ENCODE assay signal across 1 cellular context in the genomic region with DNA sequence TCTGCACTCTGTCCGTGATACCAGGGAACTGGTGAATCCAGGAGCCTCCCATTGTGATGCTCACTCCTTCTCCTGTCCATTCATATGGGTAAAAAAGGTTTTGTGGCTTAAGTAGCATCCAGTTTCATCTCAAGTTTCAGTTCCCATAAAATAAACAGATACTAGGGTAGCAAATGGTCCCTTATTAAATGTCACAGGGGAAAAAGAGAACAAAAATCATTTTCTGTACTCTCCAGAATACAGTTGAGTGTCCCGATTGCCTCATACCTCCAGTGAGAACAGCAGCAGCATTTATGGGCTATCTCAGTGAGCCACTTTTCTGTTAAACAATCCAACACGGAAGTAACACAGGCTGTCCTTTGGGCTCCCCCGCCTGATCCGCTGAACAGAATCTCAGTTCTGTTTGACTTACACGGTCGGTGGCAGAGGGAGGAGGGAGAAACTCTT.
A peak's percentile ranks its signal among the peaks of the same experiment; 100 is the strongest.
TF ChIP-seq lines count a peak whose summit lies in the region.

No MANE protein-coding gene starts in this region.

TF ChIP-seq in GM12878, 131 proteins besides CTCF, POLR2A, EP300 and RAD21 (continued from another document and continues in another):
- TF ChIP-seq, protein P1, sequence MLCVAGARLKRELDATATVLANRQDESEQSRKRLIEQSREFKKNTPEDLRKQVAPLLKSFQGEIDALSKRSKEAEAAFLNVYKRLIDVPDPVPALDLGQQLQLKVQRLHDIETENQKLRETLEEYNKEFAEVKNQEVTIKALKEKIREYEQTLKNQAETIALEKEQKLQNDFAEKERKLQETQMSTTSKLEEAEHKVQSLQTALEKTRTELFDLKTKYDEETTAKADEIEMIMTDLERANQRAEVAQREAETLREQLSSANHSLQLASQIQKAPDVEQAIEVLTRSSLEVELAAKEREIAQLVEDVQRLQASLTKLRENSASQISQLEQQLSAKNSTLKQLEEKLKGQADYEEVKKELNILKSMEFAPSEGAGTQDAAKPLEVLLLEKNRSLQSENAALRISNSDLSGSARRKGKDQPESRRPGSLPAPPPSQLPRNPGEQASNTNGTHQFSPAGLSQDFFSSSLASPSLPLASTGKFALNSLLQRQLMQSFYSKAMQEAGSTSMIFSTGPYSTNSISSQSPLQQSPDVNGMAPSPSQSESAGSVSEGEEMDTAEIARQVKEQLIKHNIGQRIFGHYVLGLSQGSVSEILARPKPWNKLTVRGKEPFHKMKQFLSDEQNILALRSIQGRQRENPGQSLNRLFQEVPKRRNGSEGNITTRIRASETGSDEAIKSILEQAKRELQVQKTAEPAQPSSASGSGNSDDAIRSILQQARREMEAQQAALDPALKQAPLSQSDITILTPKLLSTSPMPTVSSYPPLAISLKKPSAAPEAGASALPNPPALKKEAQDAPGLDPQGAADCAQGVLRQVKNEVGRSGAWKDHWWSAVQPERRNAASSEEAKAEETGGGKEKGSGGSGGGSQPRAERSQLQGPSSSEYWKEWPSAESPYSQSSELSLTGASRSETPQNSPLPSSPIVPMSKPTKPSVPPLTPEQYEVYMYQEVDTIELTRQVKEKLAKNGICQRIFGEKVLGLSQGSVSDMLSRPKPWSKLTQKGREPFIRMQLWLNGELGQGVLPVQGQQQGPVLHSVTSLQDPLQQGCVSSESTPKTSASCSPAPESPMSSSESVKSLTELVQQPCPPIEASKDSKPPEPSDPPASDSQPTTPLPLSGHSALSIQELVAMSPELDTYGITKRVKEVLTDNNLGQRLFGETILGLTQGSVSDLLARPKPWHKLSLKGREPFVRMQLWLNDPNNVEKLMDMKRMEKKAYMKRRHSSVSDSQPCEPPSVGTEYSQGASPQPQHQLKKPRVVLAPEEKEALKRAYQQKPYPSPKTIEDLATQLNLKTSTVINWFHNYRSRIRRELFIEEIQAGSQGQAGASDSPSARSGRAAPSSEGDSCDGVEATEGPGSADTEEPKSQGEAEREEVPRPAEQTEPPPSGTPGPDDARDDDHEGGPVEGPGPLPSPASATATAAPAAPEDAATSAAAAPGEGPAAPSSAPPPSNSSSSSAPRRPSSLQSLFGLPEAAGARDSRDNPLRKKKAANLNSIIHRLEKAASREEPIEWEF (IDR thresholded peaks at IDR 0.05; ENCODE audit: insufficient replicate concordance, low read depth, low read length): peak; percentile 55
- peak; percentile 88 for TF ChIP-seq BCL11A (IDR thresholded peaks at IDR 0.05; ENCODE audit: low read depth, low read length)
- TF ChIP-seq JUNB (IDR thresholded peaks at IDR 0.05): peak; percentile 87
- TF ChIP-seq SPI1 (IDR thresholded peaks at IDR 0.05; ENCODE audit: borderline replicate concordance, insufficient read depth, low read depth, low read length): peak; percentile 98
- TF ChIP-seq, protein P2, sequence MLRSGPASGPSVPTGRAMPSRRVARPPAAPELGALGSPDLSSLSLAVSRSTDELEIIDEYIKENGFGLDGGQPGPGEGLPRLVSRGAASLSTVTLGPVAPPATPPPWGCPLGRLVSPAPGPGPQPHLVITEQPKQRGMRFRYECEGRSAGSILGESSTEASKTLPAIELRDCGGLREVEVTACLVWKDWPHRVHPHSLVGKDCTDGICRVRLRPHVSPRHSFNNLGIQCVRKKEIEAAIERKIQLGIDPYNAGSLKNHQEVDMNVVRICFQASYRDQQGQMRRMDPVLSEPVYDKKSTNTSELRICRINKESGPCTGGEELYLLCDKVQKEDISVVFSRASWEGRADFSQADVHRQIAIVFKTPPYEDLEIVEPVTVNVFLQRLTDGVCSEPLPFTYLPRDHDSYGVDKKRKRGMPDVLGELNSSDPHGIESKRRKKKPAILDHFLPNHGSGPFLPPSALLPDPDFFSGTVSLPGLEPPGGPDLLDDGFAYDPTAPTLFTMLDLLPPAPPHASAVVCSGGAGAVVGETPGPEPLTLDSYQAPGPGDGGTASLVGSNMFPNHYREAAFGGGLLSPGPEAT (IDR thresholded peaks at IDR 0.05; ENCODE audit: low read depth): peak; percentile 88
- TF ChIP-seq BRCA1 (IDR thresholded peaks at IDR 0.05; ENCODE audit: low read depth, low read length): no peak
- no peak for TF ChIP-seq ZNF24 (IDR thresholded peaks at IDR 0.05)
- no peak for TF ChIP-seq SUZ12 (IDR thresholded peaks at IDR 0.05; ENCODE audit: unreplicated experiment)
- no peak for TF ChIP-seq HCFC1 (IDR thresholded peaks at IDR 0.05; ENCODE audit: low read length)
- TF ChIP-seq POU2F2 (IDR thresholded peaks at IDR 0.05; ENCODE audit: borderline replicate concordance, low read depth, low read length): peak; percentile 36; the same call in 1 of the 3 replicates
- TF ChIP-seq FOXM1 (IDR thresholded peaks at IDR 0.05; ENCODE audit: low read depth, low read length): peak; percentile 87
- TF ChIP-seq POLR2AphosphoS5 (IDR thresholded peaks at IDR 0.05; ENCODE audit: low read length): peak; percentile 83
- TF ChIP-seq IKZF2 (IDR thresholded peaks at IDR 0.05): peak; percentile 96 to 97
- no peak for TF ChIP-seq SP1 (IDR thresholded peaks at IDR 0.05; ENCODE audit: low read depth, low read length)
- peak; percentile 95 for TF ChIP-seq IKZF1 (conservative IDR thresholded peaks at IDR 0.05)
- TF ChIP-seq ATF7 (IDR thresholded peaks at IDR 0.05; ENCODE audit: low read depth): peak; percentile 79
- TF ChIP-seq SMAD5 (IDR thresholded peaks at IDR 0.05; ENCODE audit: low read depth): peak; percentile 33; the same call in 1 of the 2 replicates
- TF ChIP-seq, protein P3, sequence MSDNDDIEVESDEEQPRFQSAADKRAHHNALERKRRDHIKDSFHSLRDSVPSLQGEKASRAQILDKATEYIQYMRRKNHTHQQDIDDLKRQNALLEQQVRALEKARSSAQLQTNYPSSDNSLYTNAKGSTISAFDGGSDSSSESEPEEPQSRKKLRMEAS (IDR thresholded peaks at IDR 0.05; ENCODE audit: low read depth, low read length): no peak
- TF ChIP-seq ZNF384 (IDR thresholded peaks at IDR 0.05; ENCODE audit: borderline replicate concordance, low read depth, low read length): no peak
- TF ChIP-seq ESRRA (IDR thresholded peaks at IDR 0.05; ENCODE audit: low read length): no peak
- peak; percentile 67 for TF ChIP-seq CREM (IDR thresholded peaks at IDR 0.05; ENCODE audit: low read depth)
- TF ChIP-seq, protein P4, sequence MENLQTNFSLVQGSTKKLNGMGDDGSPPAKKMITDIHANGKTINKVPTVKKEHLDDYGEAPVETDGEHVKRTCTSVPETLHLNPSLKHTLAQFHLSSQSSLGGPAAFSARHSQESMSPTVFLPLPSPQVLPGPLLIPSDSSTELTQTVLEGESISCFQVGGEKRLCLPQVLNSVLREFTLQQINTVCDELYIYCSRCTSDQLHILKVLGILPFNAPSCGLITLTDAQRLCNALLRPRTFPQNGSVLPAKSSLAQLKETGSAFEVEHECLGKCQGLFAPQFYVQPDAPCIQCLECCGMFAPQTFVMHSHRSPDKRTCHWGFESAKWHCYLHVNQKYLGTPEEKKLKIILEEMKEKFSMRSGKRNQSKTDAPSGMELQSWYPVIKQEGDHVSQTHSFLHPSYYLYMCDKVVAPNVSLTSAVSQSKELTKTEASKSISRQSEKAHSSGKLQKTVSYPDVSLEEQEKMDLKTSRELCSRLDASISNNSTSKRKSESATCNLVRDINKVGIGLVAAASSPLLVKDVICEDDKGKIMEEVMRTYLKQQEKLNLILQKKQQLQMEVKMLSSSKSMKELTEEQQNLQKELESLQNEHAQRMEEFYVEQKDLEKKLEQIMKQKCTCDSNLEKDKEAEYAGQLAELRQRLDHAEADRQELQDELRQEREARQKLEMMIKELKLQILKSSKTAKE (IDR thresholded peaks at IDR 0.05; ENCODE audit: low read depth, poor library complexity, severe bottlenecking): peak; percentile 55
- peak; percentile 66; the same call in 1 of the 2 replicates for TF ChIP-seq PAX5 (IDR thresholded peaks at IDR 0.05; ENCODE audit: borderline replicate concordance, low read depth, low read length)
- TF ChIP-seq NFXL1 (IDR thresholded peaks at IDR 0.05; ENCODE audit: borderline replicate concordance): no peak
- TF ChIP-seq ZSCAN29 (IDR thresholded peaks at IDR 0.05): no peak
- TF ChIP-seq CEBPB (IDR thresholded peaks at IDR 0.05; ENCODE audit: borderline replicate concordance in 1 of 2, low read depth in 2 of 2, low read length in 2 of 2): peak in 1 of 2 experiments; percentile 63; a peak in 1 of 4 replicates
- TF ChIP-seq, protein P5, sequence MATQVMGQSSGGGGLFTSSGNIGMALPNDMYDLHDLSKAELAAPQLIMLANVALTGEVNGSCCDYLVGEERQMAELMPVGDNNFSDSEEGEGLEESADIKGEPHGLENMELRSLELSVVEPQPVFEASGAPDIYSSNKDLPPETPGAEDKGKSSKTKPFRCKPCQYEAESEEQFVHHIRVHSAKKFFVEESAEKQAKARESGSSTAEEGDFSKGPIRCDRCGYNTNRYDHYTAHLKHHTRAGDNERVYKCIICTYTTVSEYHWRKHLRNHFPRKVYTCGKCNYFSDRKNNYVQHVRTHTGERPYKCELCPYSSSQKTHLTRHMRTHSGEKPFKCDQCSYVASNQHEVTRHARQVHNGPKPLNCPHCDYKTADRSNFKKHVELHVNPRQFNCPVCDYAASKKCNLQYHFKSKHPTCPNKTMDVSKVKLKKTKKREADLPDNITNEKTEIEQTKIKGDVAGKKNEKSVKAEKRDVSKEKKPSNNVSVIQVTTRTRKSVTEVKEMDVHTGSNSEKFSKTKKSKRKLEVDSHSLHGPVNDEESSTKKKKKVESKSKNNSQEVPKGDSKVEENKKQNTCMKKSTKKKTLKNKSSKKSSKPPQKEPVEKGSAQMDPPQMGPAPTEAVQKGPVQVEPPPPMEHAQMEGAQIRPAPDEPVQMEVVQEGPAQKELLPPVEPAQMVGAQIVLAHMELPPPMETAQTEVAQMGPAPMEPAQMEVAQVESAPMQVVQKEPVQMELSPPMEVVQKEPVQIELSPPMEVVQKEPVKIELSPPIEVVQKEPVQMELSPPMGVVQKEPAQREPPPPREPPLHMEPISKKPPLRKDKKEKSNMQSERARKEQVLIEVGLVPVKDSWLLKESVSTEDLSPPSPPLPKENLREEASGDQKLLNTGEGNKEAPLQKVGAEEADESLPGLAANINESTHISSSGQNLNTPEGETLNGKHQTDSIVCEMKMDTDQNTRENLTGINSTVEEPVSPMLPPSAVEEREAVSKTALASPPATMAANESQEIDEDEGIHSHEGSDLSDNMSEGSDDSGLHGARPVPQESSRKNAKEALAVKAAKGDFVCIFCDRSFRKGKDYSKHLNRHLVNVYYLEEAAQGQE (IDR thresholded peaks at IDR 0.05; ENCODE audit: low read depth, low read length): 0 out of 2 replicates have a peak, but pooled peaks have one; percentile 7
- TF ChIP-seq, protein P6, sequence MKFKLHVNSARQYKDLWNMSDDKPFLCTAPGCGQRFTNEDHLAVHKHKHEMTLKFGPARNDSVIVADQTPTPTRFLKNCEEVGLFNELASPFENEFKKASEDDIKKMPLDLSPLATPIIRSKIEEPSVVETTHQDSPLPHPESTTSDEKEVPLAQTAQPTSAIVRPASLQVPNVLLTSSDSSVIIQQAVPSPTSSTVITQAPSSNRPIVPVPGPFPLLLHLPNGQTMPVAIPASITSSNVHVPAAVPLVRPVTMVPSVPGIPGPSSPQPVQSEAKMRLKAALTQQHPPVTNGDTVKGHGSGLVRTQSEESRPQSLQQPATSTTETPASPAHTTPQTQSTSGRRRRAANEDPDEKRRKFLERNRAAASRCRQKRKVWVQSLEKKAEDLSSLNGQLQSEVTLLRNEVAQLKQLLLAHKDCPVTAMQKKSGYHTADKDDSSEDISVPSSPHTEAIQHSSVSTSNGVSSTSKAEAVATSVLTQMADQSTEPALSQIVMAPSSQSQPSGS (IDR thresholded peaks at IDR 0.05; ENCODE audit: low read length): peak; percentile 92
- TF ChIP-seq RB1 (IDR thresholded peaks at IDR 0.05; ENCODE audit: borderline replicate concordance): peak; percentile 45; the same call in 1 of the 2 replicates
- TF ChIP-seq MXI1 (IDR thresholded peaks at IDR 0.05; ENCODE audit: low read depth, low read length): no peak
- TF ChIP-seq CREB1 (IDR thresholded peaks at IDR 0.05; ENCODE audit: low read depth): peak; percentile 53; the same call in 1 of the 2 replicates
- TF ChIP-seq YY1 (IDR thresholded peaks at IDR 0.05; ENCODE audit: low read depth, low read length): peak; percentile 52
- TF ChIP-seq IRF4 (IDR thresholded peaks at IDR 0.05; ENCODE audit: low read depth, low read length): peak; percentile 90; the same call in 1 of the 2 replicates
- 0 out of 2 replicates have a peak, but pooled peaks have one; percentile 9 for TF ChIP-seq TCF12 (IDR thresholded peaks at IDR 0.05; ENCODE audit: low read depth, low read length)
- TF ChIP-seq CBX5 (IDR thresholded peaks at IDR 0.05; ENCODE audit: low read depth): peak; percentile 30; the same call in 1 of the 2 replicates
- TF ChIP-seq HDAC2 (IDR thresholded peaks at IDR 0.05): no peak
- no peak for TF ChIP-seq CHD1 (IDR thresholded peaks at IDR 0.05; ENCODE audit: low read depth, low read length)
- no peak for TF ChIP-seq PAX8 (IDR thresholded peaks at IDR 0.05)
- peak; percentile 74 for TF ChIP-seq MEF2B (IDR thresholded peaks at IDR 0.05; ENCODE audit: partially characterized antibody, poor library complexity, severe bottlenecking)
- TF ChIP-seq PML (IDR thresholded peaks at IDR 0.05; ENCODE audit: low read length): peak; percentile 55; the same call in 1 of the 2 replicates
- peak in 1 of 2 experiments; percentile 22; a peak in 1 of 4 replicates for TF ChIP-seq ETV6 (conservative IDR thresholded peaks at IDR 0.05 in 1 of 2, IDR thresholded peaks at IDR 0.05 in 1 of 2; ENCODE audit: borderline replicate concordance in 1 of 2, low read depth in 1 of 2)
- TF ChIP-seq BACH1 (IDR thresholded peaks at IDR 0.05; ENCODE audit: borderline replicate concordance): 0 out of 2 replicates have a peak, but pooled peaks have one; percentile 36
- TF ChIP-seq, protein P7, sequence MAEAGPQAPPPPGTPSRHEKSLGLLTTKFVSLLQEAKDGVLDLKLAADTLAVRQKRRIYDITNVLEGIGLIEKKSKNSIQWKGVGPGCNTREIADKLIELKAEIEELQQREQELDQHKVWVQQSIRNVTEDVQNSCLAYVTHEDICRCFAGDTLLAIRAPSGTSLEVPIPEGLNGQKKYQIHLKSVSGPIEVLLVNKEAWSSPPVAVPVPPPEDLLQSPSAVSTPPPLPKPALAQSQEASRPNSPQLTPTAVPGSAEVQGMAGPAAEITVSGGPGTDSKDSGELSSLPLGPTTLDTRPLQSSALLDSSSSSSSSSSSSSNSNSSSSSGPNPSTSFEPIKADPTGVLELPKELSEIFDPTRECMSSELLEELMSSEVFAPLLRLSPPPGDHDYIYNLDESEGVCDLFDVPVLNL (IDR thresholded peaks at IDR 0.05; ENCODE audit: low read depth, low read length): no peak
- TF ChIP-seq TCF7 (IDR thresholded peaks at IDR 0.05; ENCODE audit: borderline replicate concordance): peak; percentile 68; the same call in 1 of the 2 replicates
- peak; percentile 24; the same call in 1 of the 2 replicates for TF ChIP-seq SMC3 (IDR thresholded peaks at IDR 0.05; ENCODE audit: borderline replicate concordance, low read length)
- TF ChIP-seq MEF2A (IDR thresholded peaks at IDR 0.05; ENCODE audit: insufficient read depth, low read depth, low read length): peak; percentile 57; the same call in 1 of the 2 replicates
- 0 out of 2 replicates have a peak, but pooled peaks have one; percentile 64 for TF ChIP-seq GATAD2B (conservative IDR thresholded peaks at IDR 0.05; ENCODE audit: low read depth)
